Comparison of ENCODE assay signal across 5 cellular contexts in genomic region chr19:1468274-1469199, GRCh38. TPM values are rescaled to one million over a fixed set of nuclear protein-coding genes. Genes with fewer than 3 reads are reported as not detected.
DNase-seq lines count a peak whose midpoint lies in the region; FAIRE-seq and TF ChIP-seq lines count a peak whose summit lies in the region.

No MANE protein-coding gene starts in this region.

- H2AFZ ChIP-seq in Karpas-422 (ENCODE audit: low read length): no peak overlapping the region

- FAIRE-seq in bronchial epithelial cell (lab: Jason Lieb, UNC): no peak

- no peaks in the 10 kb centered on the region for H3K9me2 ChIP-seq in Karpas-422 (replicated peaks; ENCODE audit: insufficient read depth, low read length)

- no peak for TF ChIP-seq CTCF in bronchial epithelial cell (IDR thresholded peaks at IDR 0.05; ENCODE audit: insufficient read depth, low read length, severe bottlenecking)

- H3K4me2 ChIP-seq in Karpas-422 (ENCODE audit: low read depth, low read length, poor library complexity, severe bottlenecking): peak overlapping the region; percentile 65

- peaks cover 36% of the 10 kb centered on the region; the same call in 1 of the 2 replicates for H4K20me1 ChIP-seq in Karpas-422 (ENCODE audit: insufficient read depth, low read depth, low read length)

- DNase-seq in Karpas-422 (peak; percentile 74), bronchial epithelial cell (ENCODE audit: low read depth) (peak; percentile 27), NCI-H524 (lab: John Stamatoyannopoulos, UW) (no peak), putamen (ENCODE audit: low spot score) (no peak)
- peak; percentile 57 for DNase-seq in stimulated activated CD4-positive, alpha-beta T cell treated with anti-CD3 and anti-CD28 coated beads, Interleukin-4, amount 100 ng/mL, for 1 hour

- no peaks in the 10 kb centered on the region for H3K9me3 ChIP-seq in Karpas-422 (ENCODE audit: low read length)

- peaks cover 21% of the 10 kb centered on the region for H3K4me1 ChIP-seq in Karpas-422 (ENCODE audit: low read length)

- H3K36me3 ChIP-seq in Karpas-422 (ENCODE audit: insufficient read depth, low read length) (no peaks in the 10 kb centered on the region), bronchial epithelial cell (ENCODE audit: control insufficient read depth, insufficient read depth, low read length) (no peaks in the 10 kb centered on the region)

- H3K27ac ChIP-seq in Karpas-422 (ENCODE audit: low read length): no peak overlapping the region

- H3K4me3 ChIP-seq in Karpas-422 (ENCODE audit: low read length) (peak overlapping the region; percentile 64), bronchial epithelial cell (ENCODE audit: low read depth, low read length) (peak overlapping the region; percentile 30)

- H3K9ac ChIP-seq in Karpas-422 (ENCODE audit: low read length): peak overlapping the region; percentile 69

- H3K27me3 ChIP-seq in Karpas-422 (ENCODE audit: low read length) (no peaks in the 10 kb centered on the region), bronchial epithelial cell (ENCODE audit: control insufficient read depth, insufficient read depth, low read length) (peaks cover 10% of the 10 kb centered on the region)

- H3K79me2 ChIP-seq in Karpas-422 (ENCODE audit: low read length): no peaks in the 10 kb centered on the region

RNA-seq across cellular contexts. Expression of gene C19orf25, which starts 10.5 kb away (rescaled TPM):
- total RNA-seq in Karpas-422 (2014; rRNA removed; shearing (Covaris generic); ENCODE audit: low replicate concordance): 26.4 and 62.2 TPM in 2 replicates
- 24.7 and 33.3 TPM in 2 replicates for total RNA-seq in bronchial epithelial cell

RNA-seq across cellular contexts. Expression of gene APC2, which starts 18.6 kb away (rescaled TPM):
- total RNA-seq in Karpas-422 (2014; rRNA removed; shearing (Covaris generic); ENCODE audit: low replicate concordance): 1.1 and 2.8 TPM in 2 replicates
- under 0.01 TPM in 2 replicates for total RNA-seq in bronchial epithelial cell

RNA-seq across cellular contexts. Expression of gene PCSK4, which starts 21.6 kb away (rescaled TPM):
- total RNA-seq in Karpas-422 (2014; rRNA removed; shearing (Covaris generic); ENCODE audit: low replicate concordance): 2.0 and 5.0 TPM in 2 replicates
- total RNA-seq in bronchial epithelial cell: 0.53 and 1.7 TPM in 2 replicates

RNA-seq across cellular contexts. Expression of gene REEP6, which starts 22.4 kb away (rescaled TPM):
- 1.3 and 1.5 TPM in 2 replicates for total RNA-seq in Karpas-422 (2014; rRNA removed; shearing (Covaris generic); ENCODE audit: low replicate concordance)
- 2.1 and 3.6 TPM in 2 replicates for total RNA-seq in bronchial epithelial cell

RNA-seq across cellular contexts. Expression of gene RPS15, which starts 30.3 kb away (rescaled TPM):
- total RNA-seq in Karpas-422 (2014; rRNA removed; shearing (Covaris generic); ENCODE audit: low replicate concordance): 2,088 and 3,414 TPM in 2 replicates
- total RNA-seq in bronchial epithelial cell: 380 and 966 TPM in 2 replicates

Comparison
In these comparisons a context has a peak if more than half of its experiments do, and no peak if none do; other contexts are left out.
1. DNase-seq: peak in Karpas-422 (single experiment), bronchial epithelial cell (single experiment) and stimulated activated CD4-positive, alpha-beta T cell treated with anti-CD3 and anti-CD28 coated beads, Interleukin-4, amount 100 ng/mL, for 1 hour (single experiment); none in NCI-H524 (0 of 2) and putamen (single experiment).